In genomic region chr19:44753932-44754742, GRCh38 we compare ENCODE assay signal across 2 cellular contexts.
A peak's percentile ranks its signal among the peaks of the same experiment; 100 is the strongest.
TF ChIP-seq lines count a peak whose summit lies in the region.

No MANE protein-coding gene starts in this region.

TF ChIP-seq in IMR-90, 13 proteins besides CTCF, POLR2A, EP300 and RAD21:
- no peak for TF ChIP-seq BHLHE40 (IDR thresholded peaks at IDR 0.05; ENCODE audit: low read depth, low read length)
- no peak for TF ChIP-seq USF2 (IDR thresholded peaks at IDR 0.05; ENCODE audit: low read depth, low read length)
- no peak for TF ChIP-seq NFE2L2 (IDR thresholded peaks at IDR 0.05; ENCODE audit: low read depth, low read length)
- TF ChIP-seq SMC3 (IDR thresholded peaks at IDR 0.05; ENCODE audit: low read depth, low read length), result no peak
- peak; percentile 55; the same call in 1 of the 2 replicates for TF ChIP-seq MAZ (IDR thresholded peaks at IDR 0.05; ENCODE audit: borderline replicate concordance, low read depth, low read length)

TF ChIP-seq in K562, 482 proteins besides CTCF, POLR2A, EP300 and RAD21 (continues in another document):
- 0 out of 2 replicates have a peak, but pooled peaks have one; percentile 14 for TF ChIP-seq ZEB2 (IDR thresholded peaks at IDR 0.05)
- TF ChIP-seq SUPT5H (IDR thresholded peaks at IDR 0.05), result peak; percentile 59; the same call in 1 of the 2 replicates
- TF ChIP-seq UBTF (IDR thresholded peaks at IDR 0.05; ENCODE audit: borderline replicate concordance in 1 of 2, low read depth in 2 of 2, low read length in 2 of 2), result peak; percentile 28 to 29; a peak in 1 of 4 replicates
- no peak for TF ChIP-seq ZNF830 (CRISPR knock-in tag; IDR thresholded peaks at IDR 0.05)
- TF ChIP-seq GATAD2A (IDR thresholded peaks at IDR 0.05), result 0 out of 2 replicates have a peak, but pooled peaks have one; percentile 57
- TF ChIP-seq ETV5 (CRISPR knock-in tag; IDR thresholded peaks at IDR 0.05; ENCODE audit: low read depth), result 0 out of 2 replicates have a peak, but pooled peaks have one; percentile 21
- peak; percentile 54 for TF ChIP-seq MYC (IDR thresholded peaks at IDR 0.05; ENCODE audit: low read depth, low read length)
- TF ChIP-seq MYC (CRISPR knock-in tag; IDR thresholded peaks at IDR 0.05; ENCODE audit: borderline replicate concordance, low read depth), result no peak
- no peak for TF ChIP-seq ZZZ3 (IDR thresholded peaks at IDR 0.05)
- TF ChIP-seq CBX5 (IDR thresholded peaks at IDR 0.05; ENCODE audit: borderline replicate concordance, low read depth), result no peak
- 0 out of 2 replicates have a peak, but pooled peaks have one; percentile 52 for TF ChIP-seq ZNF740 (CRISPR knock-in tag; IDR thresholded peaks at IDR 0.05)
- TF ChIP-seq ZNF740 (tag; IDR thresholded peaks at IDR 0.05), result peak in 1 of 2 experiments; percentile 6; a peak in 1 of 4 replicates
- no peak for TF ChIP-seq ERF (CRISPR knock-in tag; IDR thresholded peaks at IDR 0.05)
- TF ChIP-seq ATF3 (IDR thresholded peaks at IDR 0.05), result peak; percentile 9; the same call in 1 of the 2 replicates
- no peak for TF ChIP-seq ATF3 (CRISPR knock-in tag; conservative IDR thresholded peaks at IDR 0.05)
- peak; percentile 60 for TF ChIP-seq SPI1 (IDR thresholded peaks at IDR 0.05; ENCODE audit: borderline replicate concordance, low read depth, low read length)
- TF ChIP-seq ID3 (CRISPR knock-in tag; IDR thresholded peaks at IDR 0.05), result no peak
- TF ChIP-seq ID3 (tag; IDR thresholded peaks at IDR 0.05), result peak; percentile 21; the same call in 1 of the 2 replicates
- TF ChIP-seq ZBTB40 (IDR thresholded peaks at IDR 0.05), result peak; percentile 50; the same call in 1 of the 2 replicates
- no peak for TF ChIP-seq ZBTB40 (CRISPR knock-in tag; IDR thresholded peaks at IDR 0.05)
- TF ChIP-seq MAZ (CRISPR knock-in tag; conservative IDR thresholded peaks at IDR 0.05 in 1 of 2, IDR thresholded peaks at IDR 0.05 in 1 of 2), result peak; percentile 89 to 91
- peak; percentile 53; the same call in 1 of the 2 replicates for TF ChIP-seq PHF8 (IDR thresholded peaks at IDR 0.05; ENCODE audit: borderline replicate concordance, low read length)
- no peak for TF ChIP-seq XRCC5 (IDR thresholded peaks at IDR 0.05; ENCODE audit: low read depth, low read length)
- TF ChIP-seq TEAD4 (IDR thresholded peaks at IDR 0.05; ENCODE audit: low read length), result 0 out of 2 replicates have a peak, but pooled peaks have one; percentile 23
- no peak for TF ChIP-seq TEAD4 (CRISPR knock-in tag; IDR thresholded peaks at IDR 0.05; ENCODE audit: borderline replicate concordance)
- TF ChIP-seq ZNF766 (CRISPR knock-in tag; conservative IDR thresholded peaks at IDR 0.05), result 0 out of 2 replicates have a peak, but pooled peaks have one; percentile 65
- TF ChIP-seq ZBTB26 (CRISPR knock-in tag; IDR thresholded peaks at IDR 0.05), result 0 out of 2 replicates have a peak, but pooled peaks have one; percentile 53
- peak; percentile 41; the same call in 1 of the 2 replicates for TF ChIP-seq NCOR1 (IDR thresholded peaks at IDR 0.05)
- no peak for TF ChIP-seq RERE (CRISPR knock-in tag; IDR thresholded peaks at IDR 0.05; ENCODE audit: borderline replicate concordance)
- TF ChIP-seq CXXC5 (CRISPR knock-in tag; IDR thresholded peaks at IDR 0.05), result peak; percentile 57
- TF ChIP-seq TAF1 (IDR thresholded peaks at IDR 0.05; ENCODE audit: control insufficient read depth, extremely low read depth, insufficient read depth, low read length, severe bottlenecking), result peak; percentile 59
- TF ChIP-seq CTBP1 (IDR thresholded peaks at IDR 0.05; ENCODE audit: borderline replicate concordance), result 0 out of 2 replicates have a peak, but pooled peaks have one; percentile 16
- TF ChIP-seq ZNF175 (CRISPR knock-in tag; IDR thresholded peaks at IDR 0.05; ENCODE audit: low read depth), result 0 out of 2 replicates have a peak, but pooled peaks have one; percentile 66
- TF ChIP-seq NFRKB (IDR thresholded peaks at IDR 0.05; ENCODE audit: low read depth), result 0 out of 2 replicates have a peak, but pooled peaks have one; percentile 2
- TF ChIP-seq EP400 (IDR thresholded peaks at IDR 0.05), result peak; percentile 67; the same call in 1 of the 2 replicates
- 0 out of 2 replicates have a peak, but pooled peaks have one; percentile 12 for TF ChIP-seq CREM (IDR thresholded peaks at IDR 0.05; ENCODE audit: low read depth)
- TF ChIP-seq ETV6 (IDR thresholded peaks at IDR 0.05; ENCODE audit: borderline replicate concordance in 1 of 2, low read depth in 2 of 2, low read length in 1 of 2), result peak; percentile 58 to 71; a peak in 2 of 4 replicates
- no peak for TF ChIP-seq ETV6 (CRISPR knock-in tag; IDR thresholded peaks at IDR 0.05; ENCODE audit: borderline replicate concordance)
